Comparison of ENCODE assay signal across 1 cellular context in the genomic region with DNA sequence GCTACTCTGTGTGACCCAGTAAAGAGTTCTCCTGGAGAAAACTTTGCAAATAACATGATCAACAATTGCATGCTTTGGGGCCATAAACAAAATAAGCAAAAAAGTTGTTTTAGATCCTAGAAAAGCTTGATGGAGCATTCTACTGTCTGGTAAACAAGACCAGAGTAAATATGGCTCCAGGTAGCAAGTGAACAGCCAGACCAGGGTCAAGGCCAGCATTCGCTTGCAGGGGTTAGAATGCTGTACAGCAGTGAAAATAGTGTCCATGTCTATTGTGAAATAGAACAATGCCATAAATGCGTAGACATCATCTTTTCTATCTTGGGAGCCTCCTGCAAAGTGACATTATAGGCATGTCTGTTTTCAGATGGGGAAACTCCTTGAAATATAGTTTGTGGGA.
TF ChIP-seq lines count a peak whose summit lies in the region.

No MANE protein-coding gene starts in this region.

TF ChIP-seq in HepG2, 621 proteins besides CTCF, POLR2A, EP300 and RAD21 (continued from another document and continues in another):
- TF ChIP-seq, protein P1, sequence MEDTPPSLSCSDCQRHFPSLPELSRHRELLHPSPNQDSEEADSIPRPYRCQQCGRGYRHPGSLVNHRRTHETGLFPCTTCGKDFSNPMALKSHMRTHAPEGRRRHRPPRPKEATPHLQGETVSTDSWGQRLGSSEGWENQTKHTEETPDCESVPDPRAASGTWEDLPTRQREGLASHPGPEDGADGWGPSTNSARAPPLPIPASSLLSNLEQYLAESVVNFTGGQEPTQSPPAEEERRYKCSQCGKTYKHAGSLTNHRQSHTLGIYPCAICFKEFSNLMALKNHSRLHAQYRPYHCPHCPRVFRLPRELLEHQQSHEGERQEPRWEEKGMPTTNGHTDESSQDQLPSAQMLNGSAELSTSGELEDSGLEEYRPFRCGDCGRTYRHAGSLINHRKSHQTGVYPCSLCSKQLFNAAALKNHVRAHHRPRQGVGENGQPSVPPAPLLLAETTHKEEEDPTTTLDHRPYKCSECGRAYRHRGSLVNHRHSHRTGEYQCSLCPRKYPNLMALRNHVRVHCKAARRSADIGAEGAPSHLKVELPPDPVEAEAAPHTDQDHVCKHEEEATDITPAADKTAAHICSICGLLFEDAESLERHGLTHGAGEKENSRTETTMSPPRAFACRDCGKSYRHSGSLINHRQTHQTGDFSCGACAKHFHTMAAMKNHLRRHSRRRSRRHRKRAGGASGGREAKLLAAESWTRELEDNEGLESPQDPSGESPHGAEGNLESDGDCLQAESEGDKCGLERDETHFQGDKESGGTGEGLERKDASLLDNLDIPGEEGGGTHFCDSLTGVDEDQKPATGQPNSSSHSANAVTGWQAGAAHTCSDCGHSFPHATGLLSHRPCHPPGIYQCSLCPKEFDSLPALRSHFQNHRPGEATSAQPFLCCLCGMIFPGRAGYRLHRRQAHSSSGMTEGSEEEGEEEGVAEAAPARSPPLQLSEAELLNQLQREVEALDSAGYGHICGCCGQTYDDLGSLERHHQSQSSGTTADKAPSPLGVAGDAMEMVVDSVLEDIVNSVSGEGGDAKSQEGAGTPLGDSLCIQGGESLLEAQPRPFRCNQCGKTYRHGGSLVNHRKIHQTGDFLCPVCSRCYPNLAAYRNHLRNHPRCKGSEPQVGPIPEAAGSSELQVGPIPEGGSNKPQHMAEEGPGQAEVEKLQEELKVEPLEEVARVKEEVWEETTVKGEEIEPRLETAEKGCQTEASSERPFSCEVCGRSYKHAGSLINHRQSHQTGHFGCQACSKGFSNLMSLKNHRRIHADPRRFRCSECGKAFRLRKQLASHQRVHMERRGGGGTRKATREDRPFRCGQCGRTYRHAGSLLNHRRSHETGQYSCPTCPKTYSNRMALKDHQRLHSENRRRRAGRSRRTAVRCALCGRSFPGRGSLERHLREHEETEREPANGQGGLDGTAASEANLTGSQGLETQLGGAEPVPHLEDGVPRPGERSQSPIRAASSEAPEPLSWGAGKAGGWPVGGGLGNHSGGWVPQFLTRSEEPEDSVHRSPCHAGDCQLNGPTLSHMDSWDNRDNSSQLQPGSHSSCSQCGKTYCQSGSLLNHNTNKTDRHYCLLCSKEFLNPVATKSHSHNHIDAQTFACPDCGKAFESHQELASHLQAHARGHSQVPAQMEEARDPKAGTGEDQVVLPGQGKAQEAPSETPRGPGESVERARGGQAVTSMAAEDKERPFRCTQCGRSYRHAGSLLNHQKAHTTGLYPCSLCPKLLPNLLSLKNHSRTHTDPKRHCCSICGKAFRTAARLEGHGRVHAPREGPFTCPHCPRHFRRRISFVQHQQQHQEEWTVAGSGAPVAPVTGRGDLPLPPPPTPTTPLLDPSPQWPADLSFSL (CRISPR knock-in tag; IDR thresholded peaks at IDR 0.05) = no peak
- TF ChIP-seq RBAK (CRISPR knock-in tag; IDR thresholded peaks at IDR 0.05) (no peak), ZNF34 (CRISPR knock-in tag; IDR thresholded peaks at IDR 0.05; ENCODE audit: borderline replicate concordance) (no peak), ZNF7 (CRISPR knock-in tag; IDR thresholded peaks at IDR 0.05) (no peak), ZNF782 (CRISPR knock-in tag; IDR thresholded peaks at IDR 0.05; ENCODE audit: borderline replicate concordance) (no peak), YEATS4 (CRISPR knock-in tag; IDR thresholded peaks at IDR 0.05; ENCODE audit: borderline replicate concordance) (0 out of 2 replicates have a peak, but pooled peaks have one; percentile 38), NR2C2 (CRISPR knock-in tag; IDR thresholded peaks at IDR 0.05; ENCODE audit: borderline replicate concordance) (peak; percentile 41; the same call in 1 of the 2 replicates), BRCA1 (CRISPR knock-in tag; IDR thresholded peaks at IDR 0.05) (0 out of 2 replicates have a peak, but pooled peaks have one; percentile 19), POLR2AphosphoS5 (IDR thresholded peaks at IDR 0.05; ENCODE audit: low read depth, low read length) (no peak), SRF (IDR thresholded peaks at IDR 0.05; ENCODE audit: low read depth, low read length) (no peak), PHF5A (CRISPR knock-in tag; IDR thresholded peaks at IDR 0.05; ENCODE audit: low read depth, unreplicated experiment) (no peak), FLYWCH1 (CRISPR knock-in tag; IDR thresholded peaks at IDR 0.05) (no peak), ZNF816 (CRISPR knock-in tag; IDR thresholded peaks at IDR 0.05; ENCODE audit: borderline replicate concordance) (no peak), GLI4 (CRISPR knock-in tag; IDR thresholded peaks at IDR 0.05; ENCODE audit: borderline replicate concordance) (no peak), KLF12 (CRISPR knock-in tag; IDR thresholded peaks at IDR 0.05; ENCODE audit: borderline replicate concordance) (no peak), ZNF496 (CRISPR knock-in tag; IDR thresholded peaks at IDR 0.05; ENCODE audit: insufficient replicate concordance) (no peak), ZNF556 (CRISPR knock-in tag; IDR thresholded peaks at IDR 0.05; ENCODE audit: borderline replicate concordance) (no peak), YY1 (IDR thresholded peaks at IDR 0.05; ENCODE audit: insufficient read depth, insufficient replicate concordance, low read depth, low read length) (no peak), ZNF605 (CRISPR knock-in tag; IDR thresholded peaks at IDR 0.05) (no peak), MED8 (CRISPR knock-in tag; IDR thresholded peaks at IDR 0.05; ENCODE audit: insufficient replicate concordance) (no peak), MBNL3 (CRISPR knock-in tag; conservative IDR thresholded peaks at IDR 0.05) (no peak), ZNF326 (CRISPR knock-in tag; IDR thresholded peaks at IDR 0.05; ENCODE audit: borderline replicate concordance) (no peak), ISX (CRISPR knock-in tag; conservative IDR thresholded peaks at IDR 0.05) (no peak), IKZF1 (IDR thresholded peaks at IDR 0.05) (no peak), NFIB (CRISPR knock-in tag; IDR thresholded peaks at IDR 0.05; ENCODE audit: borderline replicate concordance) (no peak), ZBTB1 (CRISPR knock-in tag; IDR thresholded peaks at IDR 0.05; ENCODE audit: borderline replicate concordance) (no peak), TRIM24 (CRISPR knock-in tag; IDR thresholded peaks at IDR 0.05) (no peak), PAX8 (CRISPR knock-in tag; IDR thresholded peaks at IDR 0.05; ENCODE audit: borderline replicate concordance) (no peak), TP53 (CRISPR knock-in tag; conservative IDR thresholded peaks at IDR 0.05) (no peak), PRMT3 (CRISPR knock-in tag; IDR thresholded peaks at IDR 0.05; ENCODE audit: borderline replicate concordance, low read depth) (no peak)
- TF ChIP-seq, protein P2, sequence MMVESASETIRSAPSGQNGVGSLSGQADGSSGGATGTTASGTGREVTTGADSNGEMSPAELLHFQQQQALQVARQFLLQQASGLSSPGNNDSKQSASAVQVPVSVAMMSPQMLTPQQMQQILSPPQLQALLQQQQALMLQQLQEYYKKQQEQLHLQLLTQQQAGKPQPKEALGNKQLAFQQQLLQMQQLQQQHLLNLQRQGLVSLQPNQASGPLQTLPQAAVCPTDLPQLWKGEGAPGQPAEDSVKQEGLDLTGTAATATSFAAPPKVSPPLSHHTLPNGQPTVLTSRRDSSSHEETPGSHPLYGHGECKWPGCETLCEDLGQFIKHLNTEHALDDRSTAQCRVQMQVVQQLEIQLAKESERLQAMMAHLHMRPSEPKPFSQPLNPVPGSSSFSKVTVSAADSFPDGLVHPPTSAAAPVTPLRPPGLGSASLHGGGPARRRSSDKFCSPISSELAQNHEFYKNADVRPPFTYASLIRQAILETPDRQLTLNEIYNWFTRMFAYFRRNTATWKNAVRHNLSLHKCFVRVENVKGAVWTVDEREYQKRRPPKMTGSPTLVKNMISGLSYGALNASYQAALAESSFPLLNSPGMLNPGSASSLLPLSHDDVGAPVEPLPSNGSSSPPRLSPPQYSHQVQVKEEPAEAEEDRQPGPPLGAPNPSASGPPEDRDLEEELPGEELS (CRISPR knock-in tag; IDR thresholded peaks at IDR 0.05) = peak; percentile 86
- TF ChIP-seq, protein P3, sequence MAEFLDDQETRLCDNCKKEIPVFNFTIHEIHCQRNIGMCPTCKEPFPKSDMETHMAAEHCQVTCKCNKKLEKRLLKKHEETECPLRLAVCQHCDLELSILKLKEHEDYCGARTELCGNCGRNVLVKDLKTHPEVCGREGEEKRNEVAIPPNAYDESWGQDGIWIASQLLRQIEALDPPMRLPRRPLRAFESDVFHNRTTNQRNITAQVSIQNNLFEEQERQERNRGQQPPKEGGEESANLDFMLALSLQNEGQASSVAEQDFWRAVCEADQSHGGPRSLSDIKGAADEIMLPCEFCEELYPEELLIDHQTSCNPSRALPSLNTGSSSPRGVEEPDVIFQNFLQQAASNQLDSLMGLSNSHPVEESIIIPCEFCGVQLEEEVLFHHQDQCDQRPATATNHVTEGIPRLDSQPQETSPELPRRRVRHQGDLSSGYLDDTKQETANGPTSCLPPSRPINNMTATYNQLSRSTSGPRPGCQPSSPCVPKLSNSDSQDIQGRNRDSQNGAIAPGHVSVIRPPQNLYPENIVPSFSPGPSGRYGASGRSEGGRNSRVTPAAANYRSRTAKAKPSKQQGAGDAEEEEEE (CRISPR knock-in tag; IDR thresholded peaks at IDR 0.05; ENCODE audit: borderline replicate concordance) = no peak
- TF ChIP-seq, protein P4, sequence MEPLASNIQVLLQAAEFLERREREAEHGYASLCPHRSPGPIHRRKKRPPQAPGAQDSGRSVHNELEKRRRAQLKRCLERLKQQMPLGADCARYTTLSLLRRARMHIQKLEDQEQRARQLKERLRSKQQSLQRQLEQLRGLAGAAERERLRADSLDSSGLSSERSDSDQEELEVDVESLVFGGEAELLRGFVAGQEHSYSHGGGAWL (CRISPR knock-in tag; IDR thresholded peaks at IDR 0.05) = no peak
- TF ChIP-seq, protein P5, sequence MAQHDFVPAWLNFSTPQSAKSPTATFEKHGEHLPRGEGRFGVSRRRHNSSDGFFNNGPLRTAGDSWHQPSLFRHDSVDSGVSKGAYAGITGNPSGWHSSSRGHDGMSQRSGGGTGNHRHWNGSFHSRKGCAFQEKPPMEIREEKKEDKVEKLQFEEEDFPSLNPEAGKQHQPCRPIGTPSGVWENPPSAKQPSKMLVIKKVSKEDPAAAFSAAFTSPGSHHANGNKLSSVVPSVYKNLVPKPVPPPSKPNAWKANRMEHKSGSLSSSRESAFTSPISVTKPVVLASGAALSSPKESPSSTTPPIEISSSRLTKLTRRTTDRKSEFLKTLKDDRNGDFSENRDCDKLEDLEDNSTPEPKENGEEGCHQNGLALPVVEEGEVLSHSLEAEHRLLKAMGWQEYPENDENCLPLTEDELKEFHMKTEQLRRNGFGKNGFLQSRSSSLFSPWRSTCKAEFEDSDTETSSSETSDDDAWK (CRISPR knock-in tag; IDR thresholded peaks at IDR 0.05) = no peak
- TF ChIP-seq, protein P6, sequence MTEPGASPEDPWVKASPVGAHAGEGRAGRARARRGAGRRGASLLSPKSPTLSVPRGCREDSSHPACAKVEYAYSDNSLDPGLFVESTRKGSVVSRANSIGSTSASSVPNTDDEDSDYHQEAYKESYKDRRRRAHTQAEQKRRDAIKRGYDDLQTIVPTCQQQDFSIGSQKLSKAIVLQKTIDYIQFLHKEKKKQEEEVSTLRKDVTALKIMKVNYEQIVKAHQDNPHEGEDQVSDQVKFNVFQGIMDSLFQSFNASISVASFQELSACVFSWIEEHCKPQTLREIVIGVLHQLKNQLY (CRISPR knock-in tag; IDR thresholded peaks at IDR 0.05) = no peak
- TF ChIP-seq, protein P7, sequence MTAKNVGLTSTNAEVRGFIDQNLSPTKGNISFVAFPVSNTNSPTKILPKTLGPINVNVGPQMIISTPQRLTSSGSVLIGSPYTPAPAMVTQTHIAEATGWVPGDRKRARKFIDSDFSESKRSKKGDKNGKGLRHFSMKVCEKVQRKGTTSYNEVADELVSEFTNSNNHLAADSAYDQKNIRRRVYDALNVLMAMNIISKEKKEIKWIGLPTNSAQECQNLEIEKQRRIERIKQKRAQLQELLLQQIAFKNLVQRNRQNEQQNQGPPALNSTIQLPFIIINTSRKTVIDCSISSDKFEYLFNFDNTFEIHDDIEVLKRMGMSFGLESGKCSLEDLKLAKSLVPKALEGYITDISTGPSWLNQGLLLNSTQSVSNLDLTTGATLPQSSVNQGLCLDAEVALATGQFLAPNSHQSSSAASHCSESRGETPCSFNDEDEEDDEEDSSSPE (CRISPR knock-in tag; IDR thresholded peaks at IDR 0.05) = no peak
- TF ChIP-seq, protein P8, sequence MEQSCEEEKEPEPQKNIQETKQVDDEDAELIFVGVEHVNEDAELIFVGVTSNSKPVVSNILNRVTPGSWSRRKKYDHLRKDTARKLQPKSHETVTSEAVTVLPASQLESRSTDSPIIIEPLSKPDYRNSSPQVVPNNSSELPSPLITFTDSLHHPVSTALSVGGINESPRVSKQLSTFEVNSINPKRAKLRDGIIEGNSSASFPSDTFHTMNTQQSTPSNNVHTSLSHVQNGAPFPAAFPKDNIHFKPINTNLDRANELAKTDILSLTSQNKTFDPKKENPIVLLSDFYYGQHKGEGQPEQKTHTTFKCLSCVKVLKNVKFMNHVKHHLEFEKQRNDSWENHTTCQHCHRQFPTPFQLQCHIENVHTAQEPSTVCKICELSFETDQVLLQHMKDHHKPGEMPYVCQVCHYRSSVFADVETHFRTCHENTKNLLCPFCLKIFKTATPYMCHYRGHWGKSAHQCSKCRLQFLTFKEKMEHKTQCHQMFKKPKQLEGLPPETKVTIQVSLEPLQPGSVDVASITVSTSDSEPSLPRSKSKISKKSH (CRISPR knock-in tag; IDR thresholded peaks at IDR 0.05; ENCODE audit: borderline replicate concordance) = no peak
- TF ChIP-seq, protein P9, sequence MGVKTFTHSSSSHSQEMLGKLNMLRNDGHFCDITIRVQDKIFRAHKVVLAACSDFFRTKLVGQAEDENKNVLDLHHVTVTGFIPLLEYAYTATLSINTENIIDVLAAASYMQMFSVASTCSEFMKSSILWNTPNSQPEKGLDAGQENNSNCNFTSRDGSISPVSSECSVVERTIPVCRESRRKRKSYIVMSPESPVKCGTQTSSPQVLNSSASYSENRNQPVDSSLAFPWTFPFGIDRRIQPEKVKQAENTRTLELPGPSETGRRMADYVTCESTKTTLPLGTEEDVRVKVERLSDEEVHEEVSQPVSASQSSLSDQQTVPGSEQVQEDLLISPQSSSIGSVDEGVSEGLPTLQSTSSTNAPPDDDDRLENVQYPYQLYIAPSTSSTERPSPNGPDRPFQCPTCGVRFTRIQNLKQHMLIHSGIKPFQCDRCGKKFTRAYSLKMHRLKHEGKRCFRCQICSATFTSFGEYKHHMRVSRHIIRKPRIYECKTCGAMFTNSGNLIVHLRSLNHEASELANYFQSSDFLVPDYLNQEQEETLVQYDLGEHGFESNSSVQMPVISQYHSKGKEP (CRISPR knock-in tag; IDR thresholded peaks at IDR 0.05) = no peak
- TF ChIP-seq, protein P10, sequence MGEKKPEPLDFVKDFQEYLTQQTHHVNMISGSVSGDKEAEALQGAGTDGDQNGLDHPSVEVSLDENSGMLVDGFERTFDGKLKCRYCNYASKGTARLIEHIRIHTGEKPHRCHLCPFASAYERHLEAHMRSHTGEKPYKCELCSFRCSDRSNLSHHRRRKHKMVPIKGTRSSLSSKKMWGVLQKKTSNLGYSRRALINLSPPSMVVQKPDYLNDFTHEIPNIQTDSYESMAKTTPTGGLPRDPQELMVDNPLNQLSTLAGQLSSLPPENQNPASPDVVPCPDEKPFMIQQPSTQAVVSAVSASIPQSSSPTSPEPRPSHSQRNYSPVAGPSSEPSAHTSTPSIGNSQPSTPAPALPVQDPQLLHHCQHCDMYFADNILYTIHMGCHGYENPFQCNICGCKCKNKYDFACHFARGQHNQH (CRISPR knock-in tag; IDR thresholded peaks at IDR 0.05) = peak; percentile 68; the same call in 1 of the 2 replicates
- TF ChIP-seq, protein P11, sequence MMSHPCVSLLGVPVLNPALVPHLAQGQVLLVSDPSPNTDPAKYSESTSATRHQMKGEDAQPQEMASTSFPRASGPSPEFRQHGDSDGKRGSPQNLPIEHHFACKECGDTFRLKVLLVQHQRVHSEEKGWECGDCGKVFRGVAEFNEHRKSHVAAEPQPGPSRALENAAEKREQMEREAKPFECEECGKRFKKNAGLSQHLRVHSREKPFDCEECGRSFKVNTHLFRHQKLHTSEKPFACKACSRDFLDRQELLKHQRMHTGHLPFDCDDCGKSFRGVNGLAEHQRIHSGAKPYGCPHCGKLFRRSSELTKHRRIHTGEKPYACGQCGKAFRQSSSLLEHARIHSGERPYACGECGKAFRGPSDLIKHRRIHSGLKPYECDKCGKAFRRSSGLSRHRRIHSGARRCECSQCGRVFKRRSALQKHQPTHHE (CRISPR knock-in tag; IDR thresholded peaks at IDR 0.05; ENCODE audit: borderline replicate concordance) = no peak
